Comparison of ENCODE assay signal across 17 cellular contexts in the genomic region with DNA sequence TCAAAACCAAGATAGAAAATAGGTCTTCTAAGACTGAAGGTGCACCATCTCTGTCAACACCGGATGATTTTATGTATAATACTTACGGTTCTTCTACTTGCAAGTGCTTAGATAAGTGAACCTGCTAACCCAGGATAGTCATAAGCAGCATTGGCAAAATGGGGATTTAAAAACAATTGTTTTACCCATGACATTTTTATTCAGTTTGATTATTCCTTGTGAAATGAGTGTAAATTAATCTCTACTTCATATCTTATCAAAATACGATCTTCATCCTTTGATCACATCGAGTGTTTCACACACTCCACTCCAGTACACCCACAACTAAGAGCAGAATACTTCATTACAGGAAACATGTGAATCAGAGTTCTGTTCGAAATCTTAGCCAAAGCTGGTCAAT. TPM values are rescaled to one million over a fixed set of nuclear protein-coding genes. Genes with fewer than 3 reads are reported as not detected.
DNase-seq lines count a peak whose midpoint lies in the region; ATAC-seq and TF ChIP-seq lines count a peak whose summit lies in the region.
"Had no signal": no experiment of that assay in that cellular context is flagged by ENCODE, and none has a peak within 500 bp of the region (broad histone marks: within the 10 kb centered on the region; RNA-seq: fewer than 3 reads in every experiment).

No MANE protein-coding gene starts in this region.

- no peaks in the 10 kb centered on the region for H3K4me1 ChIP-seq in CD4-positive, CD25-positive, alpha-beta regulatory T cell (ENCODE audit: control insufficient read depth, insufficient read depth, low read length, poor library complexity, severe bottlenecking)
- peaks cover 4% of the 10 kb centered on the region; the same call in 1 of the 2 replicates for H3K4me1 ChIP-seq in IMR-90 (ENCODE audit: control insufficient read depth, insufficient read depth, low read length)
- H3K4me1 ChIP-seq: Peyer's patch had no signal

- no peak overlapping the region for H2AK9ac ChIP-seq in IMR-90 (replicated peaks; ENCODE audit: low read depth, low read length, poor library complexity)

- intact Hi-C loops in activated CD8-positive, alpha-beta T cell treated with anti-CD3 and anti-CD28 coated beads for 36 hours (cut with micrococcal nuclease) = no loop called here
- intact Hi-C loops in IMR-90 (cut with micrococcal nuclease) = no loop called here

- WGBS in IMR-90 (ENCODE audit: extremely low coverage in 2 of 2, insufficient read length in 1 of 2), 2 experiments = no CpG with 5 or more reads among the region's 5 CpGs

- H3K4me2 ChIP-seq in IMR-90 (ENCODE audit: low read depth, low read length) = no peak overlapping the region
- H3K4me2 ChIP-seq: BLaER1 had no signal

- no peak overlapping the region for H4K8ac ChIP-seq in IMR-90 (ENCODE audit: low read depth in 2 of 2, low read length in 2 of 2)

- H2BK20ac ChIP-seq in IMR-90 (ENCODE audit: low read depth, low read length) = no peak overlapping the region

- H3K56ac ChIP-seq in IMR-90 (ENCODE audit: extremely low read depth, insufficient read depth, low read length) = no peak overlapping the region

- peaks cover 1% of the 10 kb centered on the region for H3K36me3 Mint-ChIP-seq in activated CD8-positive, alpha-beta T cell treated with anti-CD3 and anti-CD28 coated beads for 36 hours (ENCODE audit: low read depth)
- no peaks in the 10 kb centered on the region for H3K36me3 Mint-ChIP-seq in activated CD8-positive, alpha-beta T cell treated with anti-CD3 and anti-CD28 coated beads, Interleukin-2, amount 10 ng/mL, durations not matched to agents 7 days and 5 days (ENCODE audit: low read depth)
- H3K36me3 Mint-ChIP-seq in CD4-positive, CD25-positive, alpha-beta regulatory T cell = no peaks in the 10 kb centered on the region
- H3K36me3 Mint-ChIP-seq in activated naive CD8-positive, alpha-beta T cell treated with anti-CD3 and anti-CD28 coated beads, Interleukin-2, amount 10 ng/mL, durations not matched to agents 7 days and 5 days = peaks cover 2% of the 10 kb centered on the region

- no peak overlapping the region for H3K4ac ChIP-seq in IMR-90 (ENCODE audit: low read depth, low read length)

- POLR2A ChIA-PET in activated CD8-positive, alpha-beta T cell treated with anti-CD3 and anti-CD28 coated beads for 36 hours (lab: Charles Lee) = interaction anchor here (1.0 to 1.7 kb wide), 2 partner anchors 9 to 14 kb away, joined by 3 to 4 read pairs; no protein-coding TSS in a partner anchor
- POLR2A ChIA-PET in activated CD8-positive, alpha-beta T cell treated with anti-CD3 and anti-CD28 coated beads, Interleukin-2, amount 10 ng/mL, durations not matched to agents 7 days and 5 days (lab: Charles Lee) = no interaction called here
- POLR2A ChIA-PET in IMR-90 (lab: Charles Lee; ENCODE audit: unreplicated experiment) = no interaction called here
- POLR2A ChIA-PET in activated naive CD8-positive, alpha-beta T cell treated with anti-CD3 and anti-CD28 coated beads, Interleukin-2, amount 10 ng/mL, durations not matched to agents 7 days and 5 days (lab: Charles Lee) = no interaction called here

- peak overlapping the region; percentile 62; the same call in 1 of the 2 replicates for H2BK120ac ChIP-seq in IMR-90 (ENCODE audit: low read depth, low read length)

- no peak overlapping the region for H3K27ac ChIP-seq in CD4-positive, CD25-positive, alpha-beta regulatory T cell (ENCODE audit: insufficient read depth, low read length, poor library complexity, severe bottlenecking)
- no peak overlapping the region for H3K27ac ChIP-seq in IMR-90 (ENCODE audit: insufficient read depth, low read length)
- H3K27ac ChIP-seq: BLaER1, Peyer's patch had no signal

- peak overlapping the region; percentile 40 for H3K4me3 Mint-ChIP-seq in activated CD8-positive, alpha-beta T cell treated with anti-CD3 and anti-CD28 coated beads for 36 hours
- no peak overlapping the region for H3K4me3 Mint-ChIP-seq in activated CD8-positive, alpha-beta T cell treated with anti-CD3 and anti-CD28 coated beads, Interleukin-2, amount 10 ng/mL, durations not matched to agents 7 days and 5 days
- H3K4me3 Mint-ChIP-seq in CD4-positive, CD25-positive, alpha-beta regulatory T cell = peak overlapping the region in 2 of 4 donors; percentile 1 to 6
- H3K4me3 Mint-ChIP-seq in activated naive CD8-positive, alpha-beta T cell treated with anti-CD3 and anti-CD28 coated beads, Interleukin-2, amount 10 ng/mL, durations not matched to agents 7 days and 5 days = peak overlapping the region; percentile 4

- no peak overlapping the region for H3K4me3 ChIP-seq in CD4-positive, CD25-positive, alpha-beta regulatory T cell (ENCODE audit: low read depth, low read length)
- no peak overlapping the region for H3K4me3 ChIP-seq in IMR-90 (ENCODE audit: insufficient read depth, low read depth, low read length)
- H3K4me3 ChIP-seq: BLaER1, Peyer's patch had no signal

- no TSS peak for BruUV-seq in IMR-90 (replicated peaks; lab: Mats Ljungman, UMichigan)

- ATAC-seq in activated CD8-positive, alpha-beta T cell treated with anti-CD3 and anti-CD28 coated beads for 36 hours = peak; percentile 77
- ATAC-seq in activated CD8-positive, alpha-beta T cell treated with anti-CD3 and anti-CD28 coated beads, Interleukin-2, amount 10 ng/mL, durations not matched to agents 7 days and 5 days = no peak
- no peak for ATAC-seq in CD4-positive, CD25-positive, alpha-beta regulatory T cell (ENCODE audit: low read depth in 2 of 2)
- ATAC-seq in IMR-90 (ENCODE audit: low read depth) (no peak), HG02870 (IDR thresholded peaks at IDR 0.05; ENCODE audit: unreplicated experiment) (no peak)
- ATAC-seq in activated naive CD8-positive, alpha-beta T cell treated with anti-CD3 and anti-CD28 coated beads, Interleukin-2, amount 10 ng/mL, durations not matched to agents 7 days and 5 days (ENCODE audit: low read depth) = peak; percentile 42
- ATAC-seq: Right ventricle myocardium inferior had no signal

- H3K23ac ChIP-seq in IMR-90 (ENCODE audit: low read depth, low read length) = no peak overlapping the region

- no peak overlapping the region for H4K91ac ChIP-seq in IMR-90 (ENCODE audit: insufficient read depth, low read depth, low read length)

- peaks cover 25% of the 10 kb centered on the region for H3K4me1 Mint-ChIP-seq in activated CD8-positive, alpha-beta T cell treated with anti-CD3 and anti-CD28 coated beads for 36 hours (ENCODE audit: low read depth)
- H3K4me1 Mint-ChIP-seq in activated CD8-positive, alpha-beta T cell treated with anti-CD3 and anti-CD28 coated beads, Interleukin-2, amount 10 ng/mL, durations not matched to agents 7 days and 5 days (ENCODE audit: low read depth) = peaks cover 15% of the 10 kb centered on the region
- peaks cover 0 to 18% (median 2%) of the 10 kb centered on the region in 4 donors for H3K4me1 Mint-ChIP-seq in CD4-positive, CD25-positive, alpha-beta regulatory T cell
- peaks cover 6% of the 10 kb centered on the region for H3K4me1 Mint-ChIP-seq in activated naive CD8-positive, alpha-beta T cell treated with anti-CD3 and anti-CD28 coated beads, Interleukin-2, amount 10 ng/mL, durations not matched to agents 7 days and 5 days

- in situ Hi-C loops in IMR-90 (cut with MboI; ENCODE audit: low sequenced_read_pairs) = no loop called here

- TF ChIP-seq CTCF in activated CD8-positive, alpha-beta T cell treated with anti-CD3 and anti-CD28 coated beads for 36 hours (IDR thresholded peaks at IDR 0.05) = no peak
- TF ChIP-seq CTCF in IMR-90 (conservative IDR thresholded peaks at IDR 0.05; ENCODE audit: low read depth, low read length) = no peak

- no peak overlapping the region for H3K9ac ChIP-seq in IMR-90 (ENCODE audit: low read depth, low read length)
- H3K9ac ChIP-seq: BLaER1 had no signal

- CTCF ChIA-PET in activated CD8-positive, alpha-beta T cell treated with anti-CD3 and anti-CD28 coated beads for 36 hours (lab: Charles Lee) = interaction anchor here (0.8 kb wide), 1 partner anchor 9 kb away, joined by 3 read pairs; no protein-coding TSS in a partner anchor
- CTCF ChIA-PET in activated CD8-positive, alpha-beta T cell treated with anti-CD3 and anti-CD28 coated beads, Interleukin-2, amount 10 ng/mL, durations not matched to agents 7 days and 5 days (lab: Charles Lee) = no interaction called here
- CTCF ChIA-PET in IMR-90 (lab: Yijun Ruan, JAX) = no interaction called here

- H2AFZ ChIP-seq in IMR-90 (replicated peaks; ENCODE audit: low read length, poor library complexity) = no peak overlapping the region

- no peaks in the 10 kb centered on the region for H3K27me3 Mint-ChIP-seq in activated CD8-positive, alpha-beta T cell treated with anti-CD3 and anti-CD28 coated beads for 36 hours
- no peaks in the 10 kb centered on the region for H3K27me3 Mint-ChIP-seq in activated CD8-positive, alpha-beta T cell treated with anti-CD3 and anti-CD28 coated beads, Interleukin-2, amount 10 ng/mL, durations not matched to agents 7 days and 5 days (ENCODE audit: low read depth)
- H3K27me3 Mint-ChIP-seq in CD4-positive, CD25-positive, alpha-beta regulatory T cell = peaks cover 10% of the 10 kb centered on the region
- H3K27me3 Mint-ChIP-seq in activated naive CD8-positive, alpha-beta T cell treated with anti-CD3 and anti-CD28 coated beads, Interleukin-2, amount 10 ng/mL, durations not matched to agents 7 days and 5 days = no peaks in the 10 kb centered on the region

- H3K14ac ChIP-seq in IMR-90 (replicated peaks; ENCODE audit: low read depth, low read length) = no peak overlapping the region

- H4K20me1 ChIP-seq in IMR-90 (ENCODE audit: insufficient read depth, low read length) = no peaks in the 10 kb centered on the region
- H4K20me1 ChIP-seq: BLaER1 had no signal

- peak overlapping the region; percentile 56; the same call in 2 of the 3 replicates for H2BK15ac ChIP-seq in IMR-90 (ENCODE audit: low read depth, low read length)

- no peak for TF ChIP-seq POLR2A in IMR-90 (IDR thresholded peaks at IDR 0.05; ENCODE audit: low read depth, low read length)

- H4K5ac ChIP-seq in IMR-90 (ENCODE audit: low read depth, low read length) = no peak overlapping the region

- H3K9me1 ChIP-seq in IMR-90 (ENCODE audit: insufficient read depth, low read length) = no peaks in the 10 kb centered on the region

- H3K9me3 Mint-ChIP-seq in activated CD8-positive, alpha-beta T cell treated with anti-CD3 and anti-CD28 coated beads for 36 hours = peaks cover 5% of the 10 kb centered on the region
- H3K9me3 Mint-ChIP-seq in activated CD8-positive, alpha-beta T cell treated with anti-CD3 and anti-CD28 coated beads, Interleukin-2, amount 10 ng/mL, durations not matched to agents 7 days and 5 days (ENCODE audit: insufficient read depth) = peaks cover 4% of the 10 kb centered on the region
- H3K9me3 Mint-ChIP-seq in CD4-positive, CD25-positive, alpha-beta regulatory T cell = peaks cover 0 to 2% (median under 1%) of the 10 kb centered on the region in 7 donors
- H3K9me3 Mint-ChIP-seq in activated naive CD8-positive, alpha-beta T cell treated with anti-CD3 and anti-CD28 coated beads, Interleukin-2, amount 10 ng/mL, durations not matched to agents 7 days and 5 days = peaks cover 2% of the 10 kb centered on the region

- no peaks in the 10 kb centered on the region for H3K27me3 ChIP-seq in CD4-positive, CD25-positive, alpha-beta regulatory T cell (ENCODE audit: control insufficient read depth, insufficient read depth, low read length)
- H3K27me3 ChIP-seq in IMR-90 (ENCODE audit: control insufficient read depth, insufficient read depth, low read length) = no peaks in the 10 kb centered on the region
- H3K27me3 ChIP-seq: BLaER1, Peyer's patch had no signal

- dilution Hi-C loops in IMR-90 (cut with HindIII; ENCODE audit: low sequenced_read_pairs, unreplicated experiment) = no loop called here

- H3K9me3 ChIP-seq in CD4-positive, CD25-positive, alpha-beta regulatory T cell (ENCODE audit: control insufficient read depth in 2 of 2, low read length in 2 of 2) = no peaks in the 10 kb centered on the region
- 0 out of 2 replicates have a peak, but pooled peaks cover 2% of the 10 kb centered on the region for H3K9me3 ChIP-seq in IMR-90 (ENCODE audit: control insufficient read depth, insufficient read depth, low read length)
- H3K9me3 ChIP-seq: BLaER1, Peyer's patch had no signal

- no peaks in the 10 kb centered on the region for H3K36me3 ChIP-seq in CD4-positive, CD25-positive, alpha-beta regulatory T cell (ENCODE audit: control insufficient read depth, insufficient read depth, low read length)
- H3K36me3 ChIP-seq in IMR-90 (ENCODE audit: control insufficient read depth, insufficient read depth, low read length) = no peaks in the 10 kb centered on the region
- H3K36me3 ChIP-seq: BLaER1, Peyer's patch had no signal

- TF ChIP-seq RAD21 in IMR-90 (IDR thresholded peaks at IDR 0.05; ENCODE audit: low read length) = no peak

- no peak overlapping the region for H2BK5ac ChIP-seq in IMR-90 (ENCODE audit: low read depth, low read length, poor library complexity, severe bottlenecking)

- no peak overlapping the region for H3K18ac ChIP-seq in IMR-90 (ENCODE audit: low read depth, low read length)

- DNase-seq in activated CD8-positive, alpha-beta T cell treated with anti-CD3 and anti-CD28 coated beads for 36 hours = no peak
- DNase-seq in activated CD8-positive, alpha-beta T cell treated with anti-CD3 and anti-CD28 coated beads, Interleukin-2, amount 10 ng/mL, durations not matched to agents 7 days and 5 days = no peak
- peak in 2 of 3 donors; percentile 9 to 15 for DNase-seq in CD4-positive, CD25-positive, alpha-beta regulatory T cell
- DNase-seq in IMR-90 (no peak), cerebellar nuclear complex (lab: John Stamatoyannopoulos, UW) (no peak), hepatic stellate cell (ENCODE audit: low spot score) (no peak)
- no peak for DNase-seq in activated naive CD8-positive, alpha-beta T cell treated with anti-CD3 and anti-CD28 coated beads, Interleukin-2, amount 10 ng/mL, durations not matched to agents 7 days and 5 days
- DNase-seq: COR-L47, Kasumi-1, MM.1S, NCI-H1092 treated with DMSO at 0.1 percent for 48 hours, NCI-H2081 treated with DMSO at 0.1 percent for 48 hours, NCI-H524, Peyer's patch had no signal

- H2AK5ac ChIP-seq in IMR-90 (ENCODE audit: low read depth, low read length) = no peak overlapping the region

- H3K79me1 ChIP-seq in IMR-90 (ENCODE audit: low read depth in 1 of 2, low read length in 2 of 2) = no peaks in the 10 kb centered on the region

- peak overlapping the region; percentile 25 for H3K27ac Mint-ChIP-seq in activated CD8-positive, alpha-beta T cell treated with anti-CD3 and anti-CD28 coated beads for 36 hours
- no peak overlapping the region for H3K27ac Mint-ChIP-seq in activated CD8-positive, alpha-beta T cell treated with anti-CD3 and anti-CD28 coated beads, Interleukin-2, amount 10 ng/mL, durations not matched to agents 7 days and 5 days
- H3K27ac Mint-ChIP-seq in CD4-positive, CD25-positive, alpha-beta regulatory T cell = peak overlapping the region in 2 of 3 donors; percentile 1 to 12
- H3K27ac Mint-ChIP-seq in activated naive CD8-positive, alpha-beta T cell treated with anti-CD3 and anti-CD28 coated beads, Interleukin-2, amount 10 ng/mL, durations not matched to agents 7 days and 5 days = peak overlapping the region; percentile 1

RNA-seq across cellular contexts. Expression of gene MTRF1, which starts 23.0 kb away (rescaled TPM):
- 10 to 100 TPM; 22.6 to 23.4 TPM for total RNA-seq in activated CD8-positive, alpha-beta T cell treated with anti-CD3 and anti-CD28 coated beads for 36 hours
- 10 to 100 TPM; 18.2 to 22.0 TPM for total RNA-seq in activated CD8-positive, alpha-beta T cell treated with anti-CD3 and anti-CD28 coated beads, Interleukin-2, amount 10 ng/mL, durations not matched to agents 7 days and 5 days
- 22.2 TPM for total RNA-seq in CD4-positive, CD25-positive, alpha-beta regulatory T cell
- 10 to 100 TPM in 3 of 4 donors, 1 to 10 TPM in 1; 7.3 to 14.2 (median 12.3) TPM for polyA plus RNA-seq in CD4-positive, CD25-positive, alpha-beta regulatory T cell
- total RNA-seq in IMR-90 (2012; rRNA removed) = 9.7 and 12.4 TPM in 2 replicates
- 6.8 and 9.7 TPM in 2 replicates for polyA plus RNA-seq in IMR-90 (2012; rRNA removed)
- 1.2 and 1.5 TPM in 2 replicates for polyA plus RNA-seq in IMR-90 (2012; cell fraction: cytosol; rRNA removed)
- 6.0 and 45.2 TPM in 2 replicates for polyA plus RNA-seq in IMR-90 (2012; cell fraction: nucleus; rRNA removed; ENCODE audit: low replicate concordance)
- 10 to 100 TPM; 23.9 to 24.3 TPM for total RNA-seq in activated naive CD8-positive, alpha-beta T cell treated with anti-CD3 and anti-CD28 coated beads, Interleukin-2, amount 10 ng/mL, durations not matched to agents 7 days and 5 days

RNA-seq across cellular contexts. Expression of gene NAA16, which starts 24.7 kb away (rescaled TPM):
- 10 to 100 TPM; 23.5 to 32.8 TPM for total RNA-seq in activated CD8-positive, alpha-beta T cell treated with anti-CD3 and anti-CD28 coated beads for 36 hours
- total RNA-seq in activated CD8-positive, alpha-beta T cell treated with anti-CD3 and anti-CD28 coated beads, Interleukin-2, amount 10 ng/mL, durations not matched to agents 7 days and 5 days = 10 to 100 TPM; 36.7 to 38.7 TPM
- 65.8 TPM for total RNA-seq in CD4-positive, CD25-positive, alpha-beta regulatory T cell
- polyA plus RNA-seq in CD4-positive, CD25-positive, alpha-beta regulatory T cell = 10 to 100 TPM in 3 of 4 donors, 1 to 10 TPM in 1; 9.4 to 16.1 (median 14.7) TPM
- total RNA-seq in IMR-90 (2012; rRNA removed) = 6.6 and 13.1 TPM in 2 replicates
- polyA plus RNA-seq in IMR-90 (2012; rRNA removed) = 6.1 and 8.8 TPM in 2 replicates
- 0.95 and 1.5 TPM in 2 replicates for polyA plus RNA-seq in IMR-90 (2012; cell fraction: cytosol; rRNA removed)
- 7.0 and 30.5 TPM in 2 replicates for polyA plus RNA-seq in IMR-90 (2012; cell fraction: nucleus; rRNA removed; ENCODE audit: low replicate concordance)
- 10 to 100 TPM; 41.3 to 41.8 TPM for total RNA-seq in activated naive CD8-positive, alpha-beta T cell treated with anti-CD3 and anti-CD28 coated beads, Interleukin-2, amount 10 ng/mL, durations not matched to agents 7 days and 5 days

Comparison
In these comparisons a context has a peak if more than half of its experiments do, and no peak if none do; other contexts are left out.
1. ATAC-seq: peak in activated CD8-positive, alpha-beta T cell treated with anti-CD3 and anti-CD28 coated beads for 36 hours (single experiment) and activated naive CD8-positive, alpha-beta T cell treated with anti-CD3 and anti-CD28 coated beads, Interleukin-2, amount 10 ng/mL, durations not matched to agents 7 days and 5 days (single experiment); none in activated CD8-positive, alpha-beta T cell treated with anti-CD3 and anti-CD28 coated beads, Interleukin-2, amount 10 ng/mL, durations not matched to agents 7 days and 5 days (single experiment), CD4-positive, CD25-positive, alpha-beta regulatory T cell (0 of 2), IMR-90 (single experiment) and HG02870 (single experiment).
2. DNase-seq: peak in CD4-positive, CD25-positive, alpha-beta regulatory T cell (2 of 3); none in activated CD8-positive, alpha-beta T cell treated with anti-CD3 and anti-CD28 coated beads for 36 hours (single experiment), activated CD8-positive, alpha-beta T cell treated with anti-CD3 and anti-CD28 coated beads, Interleukin-2, amount 10 ng/mL, durations not matched to agents 7 days and 5 days (single experiment), IMR-90 (single experiment), activated naive CD8-positive, alpha-beta T cell treated with anti-CD3 and anti-CD28 coated beads, Interleukin-2, amount 10 ng/mL, durations not matched to agents 7 days and 5 days (single experiment), cerebellar nuclear complex (0 of 2) and hepatic stellate cell (single experiment).